In the genomic region with DNA sequence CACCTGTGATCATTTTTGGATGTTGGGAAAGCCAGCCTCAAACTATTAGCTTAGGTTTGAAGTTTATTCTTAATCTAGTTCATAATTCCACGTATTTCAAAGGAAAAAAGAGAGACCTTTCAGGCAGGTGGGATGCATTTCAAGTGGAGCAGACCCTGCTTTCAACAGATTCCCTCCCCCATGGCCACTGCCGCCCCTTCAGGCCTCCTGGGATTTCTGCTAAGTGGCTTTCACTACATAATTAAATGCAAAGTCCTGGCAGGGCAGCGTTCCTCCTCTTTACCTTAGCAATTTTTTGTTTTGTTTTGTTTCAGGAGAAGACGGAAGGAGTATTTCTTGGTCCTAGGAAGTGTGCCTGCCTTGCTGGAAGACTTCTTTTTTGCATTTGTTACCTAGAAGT, we compare ENCODE assay signal across 20 cellular contexts. TPM values are rescaled to one million over a fixed set of nuclear protein-coding genes. Genes with fewer than 3 reads are reported as not detected.
A peak's percentile ranks its signal among the peaks of the same experiment; 100 is the strongest.
DNase-seq lines count a peak whose midpoint lies in the region; ATAC-seq and TF ChIP-seq lines count a peak whose summit lies in the region.
"Had no signal": no experiment of that assay in that cellular context is flagged by ENCODE, and none has a peak within 500 bp of the region (broad histone marks: within the 10 kb centered on the region; RNA-seq: fewer than 3 reads in every experiment).

No MANE protein-coding gene starts in this region.

- H3K9ac ChIP-seq in NT2/D1 (ENCODE audit: insufficient read length, low read depth) = no peak overlapping the region
- H3K9ac ChIP-seq: KMS-11 had no signal

- TF ChIP-seq POLR2A in right lobe of liver (IDR thresholded peaks at IDR 0.05) = no peak

- H3K9me3 ChIP-seq in right atrium auricular region (no peaks in the 10 kb centered on the region), right cardiac atrium (ENCODE audit: control insufficient read depth, low read length) (no peaks in the 10 kb centered on the region), NT2/D1 (ENCODE audit: insufficient read depth, low read length) (no peaks in the 10 kb centered on the region), right lobe of liver (no peaks in the 10 kb centered on the region)
- H3K9me3 ChIP-seq in effector memory CD4-positive, alpha-beta T cell (ENCODE audit: control insufficient read depth, low read length) = no peaks in the 10 kb centered on the region
- H3K9me3 ChIP-seq: HAP-1, Peyer's patch, SJSA1 had no signal

- H3K4me1 ChIP-seq in right atrium auricular region (no peaks in the 10 kb centered on the region), right cardiac atrium (ENCODE audit: control insufficient read depth, insufficient read depth, low read length) (no peaks in the 10 kb centered on the region), NT2/D1 (ENCODE audit: insufficient read depth, insufficient read length) (peaks cover 7% of the 10 kb centered on the region), right lobe of liver (peaks cover 0 to 54% (median 15%) of the 10 kb centered on the region in 4 donors)
- no peaks in the 10 kb centered on the region for H3K4me1 ChIP-seq in effector memory CD4-positive, alpha-beta T cell (ENCODE audit: control insufficient read depth, insufficient read depth, low read length, poor library complexity, severe bottlenecking)
- H3K4me1 ChIP-seq: HAP-1, Peyer's patch, SJSA1 had no signal

- no peak for ATAC-seq in right cardiac atrium
- no peak for ATAC-seq in right lobe of liver
- ATAC-seq in sciatic nerve = no peak
- no peak for ATAC-seq in HG02884 (IDR thresholded peaks at IDR 0.05; ENCODE audit: unreplicated experiment)

- 76% methylated on average over 4 of the region's 4 CpGs for WGBS in right cardiac atrium
- 50% methylated on average over 4 of the region's 4 CpGs for WGBS in right lobe of liver (ENCODE audit: insufficient coverage, low coverage, low lambda C conversion rate, missing lambda C conversion rate)

- TF ChIP-seq CTCF in right atrium auricular region (IDR thresholded peaks at IDR 0.05) (no peak), right lobe of liver (IDR thresholded peaks at IDR 0.05) (no peak)

- H3K36me3 ChIP-seq in right atrium auricular region (no peaks in the 10 kb centered on the region), NT2/D1 (ENCODE audit: insufficient read depth, insufficient read length, low read length) (no peaks in the 10 kb centered on the region), right lobe of liver (no peaks in the 10 kb centered on the region)
- H3K36me3 ChIP-seq in effector memory CD4-positive, alpha-beta T cell (ENCODE audit: control insufficient read depth, insufficient read depth, low read length) = no peaks in the 10 kb centered on the region
- H3K36me3 ChIP-seq: HAP-1, Peyer's patch, SJSA1 had no signal

- DNase-seq in right atrium auricular region (ENCODE audit: low spot score) = peak; percentile 16
- no peak for DNase-seq in right cardiac atrium
- peak; percentile 11 for DNase-seq in NT2/D1 (ENCODE audit: low read depth, low spot score)
- no peak for DNase-seq in right lobe of liver
- no peak for DNase-seq in effector memory CD4-positive, alpha-beta T cell
- DNase-seq in sciatic nerve (ENCODE audit: low spot score) = no peak
- DNase-seq: ACHN, AML-193, DND-41, NCI-H1436, NCI-H2029, NCI-H510A, Peyer's patch had no signal

- H3K4me3 ChIP-seq in right atrium auricular region (no peak overlapping the region), right cardiac atrium (ENCODE audit: low read length) (no peak overlapping the region), NT2/D1 (ENCODE audit: insufficient read length, low read depth) (no peak overlapping the region), right lobe of liver (no peak overlapping the region)
- H3K4me3 ChIP-seq in effector memory CD4-positive, alpha-beta T cell (ENCODE audit: insufficient read depth, low read depth, low read length, poor library complexity, severe bottlenecking) = no peak overlapping the region
- H3K4me3 ChIP-seq: HAP-1, Peyer's patch, SJSA1 had no signal

- no peaks in the 10 kb centered on the region for H3K27me3 ChIP-seq in right atrium auricular region
- no peaks in the 10 kb centered on the region for H3K27me3 ChIP-seq in right cardiac atrium (ENCODE audit: control insufficient read depth, insufficient read depth)
- no peaks in the 10 kb centered on the region for H3K27me3 ChIP-seq in NT2/D1 (ENCODE audit: insufficient read depth, insufficient read length)
- no peaks in the 10 kb centered on the region for H3K27me3 ChIP-seq in right lobe of liver
- H3K27me3 ChIP-seq in effector memory CD4-positive, alpha-beta T cell (replicated peaks; ENCODE audit: control insufficient read depth, insufficient read depth, low read length, poor library complexity, severe bottlenecking) = no peaks in the 10 kb centered on the region
- H3K27me3 ChIP-seq: Peyer's patch, SJSA1 had no signal

- intact Hi-C loops in right cardiac atrium (cut with DNase I) (no loop called here), right lobe of liver (cut with DNase I) (no loop called here), sciatic nerve (cut with DNase I) (no loop called here)

- H3K27ac ChIP-seq in right atrium auricular region (no peak overlapping the region), right cardiac atrium (ENCODE audit: low read length) (no peak overlapping the region), right lobe of liver (peak overlapping the region in 2 of 3 donors; percentile 66 to 82)
- no peak overlapping the region for H3K27ac ChIP-seq in effector memory CD4-positive, alpha-beta T cell (ENCODE audit: insufficient read depth, low read length, poor library complexity, severe bottlenecking)
- H3K27ac ChIP-seq: C4-2B, KMS-11, Peyer's patch, SJSA1 had no signal

RNA-seq across cellular contexts. Expression of a gene that starts 36.6 kb away (rescaled TPM):
- total RNA-seq in right atrium auricular region (10 to 100 TPM in 1 of 2 donors, 1 to 10 TPM in 1; 5.4 to 16.7 TPM), right cardiac atrium (10 to 100 TPM; 17.1 to 26.6 (median 18.8) TPM), right lobe of liver (10 to 100 TPM; 19.0 to 43.8 (median 27.7) TPM), sciatic nerve (168 TPM)
- polyA plus RNA-seq in right cardiac atrium = 4.3 TPM
- total RNA-seq: G401, HT-29 had no signal

Comparison
In these comparisons a context has a peak if more than half of its experiments do, and no peak if none do; other contexts are left out.
1. DNase-seq: peak in right atrium auricular region (single experiment) and NT2/D1 (single experiment); none in right cardiac atrium (0 of 3), right lobe of liver (0 of 3), effector memory CD4-positive, alpha-beta T cell (0 of 3) and sciatic nerve (single experiment).
2. H3K27ac ChIP-seq: peak in right lobe of liver (2 of 3); none in right atrium auricular region (0 of 2), right cardiac atrium (single experiment) and effector memory CD4-positive, alpha-beta T cell (single experiment).